23 cellular contexts compared by ENCODE assay signal in genomic region chr20:51491393-51491792, GRCh38. TPM values are rescaled to one million over a fixed set of nuclear protein-coding genes. Genes with fewer than 3 reads are reported as not detected.
DNase-seq lines count a peak whose midpoint lies in the region; ATAC-seq lines count a peak whose summit lies in the region.
"Had no signal": no experiment of that assay in that cellular context is flagged by ENCODE, and none has a peak within 500 bp of the region (broad histone marks: within the 10 kb centered on the region; RNA-seq: fewer than 3 reads in every experiment).

No MANE protein-coding gene starts in this region.

- H3K27me3 Mint-ChIP-seq in CD8-positive, alpha-beta memory T cell, result no peaks in the 10 kb centered on the region
- no peaks in the 10 kb centered on the region for H3K27me3 Mint-ChIP-seq in activated naive CD8-positive, alpha-beta T cell treated with anti-CD3 and anti-CD28 coated beads, Interleukin-2, amount 50 U/mL, for 24 hours
- H3K27me3 Mint-ChIP-seq in naive thymus-derived CD4-positive, alpha-beta T cell, result no peaks in the 10 kb centered on the region
- H3K27me3 Mint-ChIP-seq: activated CD4-positive, alpha-beta T cell treated with anti-CD3 and anti-CD28 coated beads, Interleukin-2, amount 10 ng/mL, durations not matched to agents 24 days and 14 days; brain had no signal

- no peak overlapping the region for H3K27ac ChIP-seq in BLaER1
- H3K27ac ChIP-seq in CD8-positive, alpha-beta memory T cell (ENCODE audit: low read depth, low read length), result no peak overlapping the region
- H3K27ac ChIP-seq in naive thymus-derived CD4-positive, alpha-beta T cell (ENCODE audit: low read depth, low read length), result peak overlapping the region; percentile 71
- H3K27ac ChIP-seq: foreskin keratinocyte had no signal

- H3K4me1 ChIP-seq in BLaER1, result peaks cover 77% of the 10 kb centered on the region
- peaks cover 58% of the 10 kb centered on the region for H3K4me1 ChIP-seq in CD8-positive, alpha-beta memory T cell (ENCODE audit: insufficient read depth, low read length)
- H3K4me1 ChIP-seq in naive thymus-derived CD4-positive, alpha-beta T cell (ENCODE audit: control insufficient read depth in 2 of 2, insufficient read depth in 2 of 2, low read length in 2 of 2), result peaks cover 46 to 70% of the 10 kb centered on the region in 2 donors
- H3K4me1 ChIP-seq: foreskin keratinocyte had no signal

- CTCF ChIA-PET in CD8-positive, alpha-beta memory T cell (lab: Charles Lee), result no interaction called here
- CTCF ChIA-PET in naive thymus-derived CD4-positive, alpha-beta T cell (lab: Charles Lee), result interaction anchor here (0.9 kb wide), 1 partner anchor 9 kb away, joined by 3 read pairs; no protein-coding TSS in a partner anchor

- no peaks in the 10 kb centered on the region for H3K9me3 ChIP-seq in BLaER1
- no peaks in the 10 kb centered on the region for H3K9me3 ChIP-seq in CD8-positive, alpha-beta memory T cell (ENCODE audit: low read length)
- H3K9me3 ChIP-seq in naive thymus-derived CD4-positive, alpha-beta T cell (ENCODE audit: control insufficient read depth in 2 of 3, low read length in 3 of 3), result no peaks in the 10 kb centered on the region
- H3K9me3 ChIP-seq: testis had no signal

- ATAC-seq in activated naive CD8-positive, alpha-beta T cell treated with anti-CD3 and anti-CD28 coated beads, Interleukin-2, amount 50 U/mL, for 24 hours, result no peak
- no peak for ATAC-seq in naive thymus-derived CD4-positive, alpha-beta T cell
- no peak for ATAC-seq in HG02840 (IDR thresholded peaks at IDR 0.05; ENCODE audit: low FRiP score, unreplicated experiment)
- no peak for ATAC-seq in HG03108 (IDR thresholded peaks at IDR 0.05; ENCODE audit: unreplicated experiment)
- no peak for ATAC-seq in GM18868 (IDR thresholded peaks at IDR 0.05; ENCODE audit: unreplicated experiment)
- ATAC-seq: foreskin keratinocyte had no signal

- peak overlapping the region in 6 of 8 donors; percentile 2 to 83 (median 59) for H3K27ac Mint-ChIP-seq in CD8-positive, alpha-beta memory T cell
- peak overlapping the region; percentile 59 for H3K27ac Mint-ChIP-seq in activated naive CD8-positive, alpha-beta T cell treated with anti-CD3 and anti-CD28 coated beads, Interleukin-2, amount 50 U/mL, for 24 hours
- H3K27ac Mint-ChIP-seq in naive thymus-derived CD4-positive, alpha-beta T cell, result peak overlapping the region; percentile 43 to 100 (median 91)
- H3K27ac Mint-ChIP-seq: T-helper 1 cell treated with Interleukin-12 subunit alpha and Interleukin-12 subunit beta and Interleukin-4 antibody, amounts not matched to agents 30 μg/mL and 1 μg/mL, for 36 hours had no signal

- DNase-seq in CD8-positive, alpha-beta memory T cell, result no peak
- no peak for DNase-seq in activated naive CD8-positive, alpha-beta T cell treated with anti-CD3 and anti-CD28 coated beads, Interleukin-2, amount 50 U/mL, for 24 hours
- DNase-seq in naive thymus-derived CD4-positive, alpha-beta T cell, result no peak
- DNase-seq: activated CD4-positive, alpha-beta T cell treated with anti-CD3 and anti-CD28 coated beads, Interleukin-2, amount 10 ng/mL, durations not matched to agents 24 days and 14 days; DMS79; effector CD4-positive, alpha-beta T cell; foreskin keratinocyte; GF-D8; mesenchymal stem cell; NCI-H1048; NCI-H187; NCI-H526; retina; RPMI8226; testis had no signal

- H4K20me1 ChIP-seq in BLaER1, result peaks cover 78% of the 10 kb centered on the region

- no peak overlapping the region for H3K4me3 Mint-ChIP-seq in CD8-positive, alpha-beta memory T cell
- no peak overlapping the region for H3K4me3 Mint-ChIP-seq in activated naive CD8-positive, alpha-beta T cell treated with anti-CD3 and anti-CD28 coated beads, Interleukin-2, amount 50 U/mL, for 24 hours
- H3K4me3 Mint-ChIP-seq in naive thymus-derived CD4-positive, alpha-beta T cell, result peak overlapping the region in 4 of 10 donors; percentile 54 to 99 (median 62)
- H3K4me3 Mint-ChIP-seq: activated CD4-positive, alpha-beta T cell treated with anti-CD3 and anti-CD28 coated beads, Interleukin-2, amount 10 ng/mL, durations not matched to agents 24 days and 14 days; brain; T-helper 1 cell treated with Interleukin-12 subunit alpha and Interleukin-12 subunit beta and Interleukin-4 antibody, amounts not matched to agents 30 μg/mL and 1 μg/mL, for 36 hours had no signal

- H3K4me1 Mint-ChIP-seq in CD8-positive, alpha-beta memory T cell, result peaks cover 79 to 96% (median 91%) of the 10 kb centered on the region in 3 donors
- H3K4me1 Mint-ChIP-seq in activated naive CD8-positive, alpha-beta T cell treated with anti-CD3 and anti-CD28 coated beads, Interleukin-2, amount 50 U/mL, for 24 hours, result peaks cover 93% of the 10 kb centered on the region
- H3K4me1 Mint-ChIP-seq in naive thymus-derived CD4-positive, alpha-beta T cell, result peaks cover 68 to 93% (median 84%) of the 10 kb centered on the region in 7 donors

- H3K27me3 ChIP-seq in BLaER1, result no peaks in the 10 kb centered on the region
- H3K27me3 ChIP-seq in CD8-positive, alpha-beta memory T cell (ENCODE audit: insufficient read depth, low read length, poor library complexity, severe bottlenecking), result no peaks in the 10 kb centered on the region
- no peaks in the 10 kb centered on the region for H3K27me3 ChIP-seq in naive thymus-derived CD4-positive, alpha-beta T cell (ENCODE audit: control insufficient read depth in 2 of 2, insufficient read depth in 2 of 2, low read length in 2 of 2)
- H3K27me3 ChIP-seq: testis had no signal

- H3K36me3 Mint-ChIP-seq in CD8-positive, alpha-beta memory T cell, result peaks cover 4 to 76% (median 10%) of the 10 kb centered on the region in 3 donors
- peaks cover 60% of the 10 kb centered on the region for H3K36me3 Mint-ChIP-seq in activated naive CD8-positive, alpha-beta T cell treated with anti-CD3 and anti-CD28 coated beads, Interleukin-2, amount 50 U/mL, for 24 hours (ENCODE audit: low read depth)
- peaks cover 0 to 54% (median 18%) of the 10 kb centered on the region in 5 donors for H3K36me3 Mint-ChIP-seq in naive thymus-derived CD4-positive, alpha-beta T cell
- H3K36me3 Mint-ChIP-seq: brain had no signal

- H3K9ac ChIP-seq in BLaER1, result no peak overlapping the region

- peak overlapping the region; percentile 96 for H3K4me2 ChIP-seq in BLaER1

- H3K36me3 ChIP-seq in BLaER1, result peaks cover 23% of the 10 kb centered on the region; the same call in 1 of the 2 replicates
- peaks cover 12% of the 10 kb centered on the region for H3K36me3 ChIP-seq in CD8-positive, alpha-beta memory T cell (ENCODE audit: insufficient read depth, low read length)
- peaks cover 0 to 7% (median 5%) of the 10 kb centered on the region in 3 experiments for H3K36me3 ChIP-seq in naive thymus-derived CD4-positive, alpha-beta T cell (ENCODE audit: control insufficient read depth in 2 of 3, insufficient read depth in 3 of 3, low read length in 3 of 3)

- intact Hi-C loops in naive thymus-derived CD4-positive, alpha-beta T cell (cut with micrococcal nuclease), result loop anchor here in 1 of 2 donors (10.0 kb wide), 1 partner anchor 103 kb away; no protein-coding TSS in a partner anchor

- POLR2A ChIA-PET in CD8-positive, alpha-beta memory T cell (lab: Charles Lee), result no interaction called here
- POLR2A ChIA-PET in naive thymus-derived CD4-positive, alpha-beta T cell (lab: Charles Lee), result no interaction called here

- no peak overlapping the region for H3K4me3 ChIP-seq in BLaER1
- no peak overlapping the region for H3K4me3 ChIP-seq in CD8-positive, alpha-beta memory T cell (ENCODE audit: low read length)
- H3K4me3 ChIP-seq in naive thymus-derived CD4-positive, alpha-beta T cell (ENCODE audit: low read length), result no peak overlapping the region
- H3K4me3 ChIP-seq: smooth muscle cell, testis had no signal

- no peaks in the 10 kb centered on the region for H3K9me3 Mint-ChIP-seq in CD8-positive, alpha-beta memory T cell
- no peaks in the 10 kb centered on the region for H3K9me3 Mint-ChIP-seq in activated naive CD8-positive, alpha-beta T cell treated with anti-CD3 and anti-CD28 coated beads, Interleukin-2, amount 50 U/mL, for 24 hours
- H3K9me3 Mint-ChIP-seq in naive thymus-derived CD4-positive, alpha-beta T cell, result no peaks in the 10 kb centered on the region
- H3K9me3 Mint-ChIP-seq: activated CD4-positive, alpha-beta T cell treated with anti-CD3 and anti-CD28 coated beads, Interleukin-2, amount 10 ng/mL, durations not matched to agents 24 days and 14 days; brain; T-helper 1 cell treated with Interleukin-12 subunit alpha and Interleukin-12 subunit beta and Interleukin-4 antibody, amounts not matched to agents 30 μg/mL and 1 μg/mL, for 36 hours had no signal

RNA-seq across cellular contexts. Expression of gene NFATC2, which starts 51.1 kb away (rescaled TPM):
- 10 to 100 TPM; 63.0 to 64.4 TPM for total RNA-seq in CD8-positive, alpha-beta memory T cell
- 52.1 TPM for polyA plus RNA-seq in CD8-positive, alpha-beta memory T cell
- 10 to 100 TPM; 39.8 to 66.8 (median 44.8) TPM for total RNA-seq in naive thymus-derived CD4-positive, alpha-beta T cell
- 10 to 100 TPM; 16.6 to 30.1 TPM for polyA plus RNA-seq in naive thymus-derived CD4-positive, alpha-beta T cell
- total RNA-seq: myocyte had no signal
